In the genomic region with DNA sequence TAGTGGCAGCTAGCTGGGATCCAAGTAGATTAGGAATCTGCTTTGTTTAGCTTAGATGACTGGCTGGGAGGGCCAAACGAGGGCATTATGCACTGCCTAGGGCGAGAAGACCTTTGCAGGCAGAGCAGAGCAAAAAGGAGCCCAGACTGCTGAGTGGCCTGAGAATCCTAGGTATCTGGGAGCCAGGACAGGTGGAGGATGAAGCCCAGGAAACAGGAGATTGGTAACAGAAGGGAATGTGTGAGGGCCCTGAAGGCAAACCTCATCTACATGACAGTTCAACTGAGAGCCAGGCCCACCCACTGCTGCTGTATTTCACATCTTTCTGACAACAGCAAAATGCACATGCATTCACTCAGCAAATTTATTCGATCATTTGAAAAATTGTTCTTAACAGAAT, we compare ENCODE assay signal across 19 cellular contexts.
DNase-seq lines count a peak whose midpoint lies in the region; ATAC-seq, FAIRE-seq and TF ChIP-seq lines count a peak whose summit lies in the region.
"Had no signal": no experiment of that assay in that cellular context is flagged by ENCODE, and none has a peak within 500 bp of the region (broad histone marks: within the 10 kb centered on the region; RNA-seq: fewer than 3 reads in every experiment).

No MANE protein-coding gene starts in this region.

- H3K9ac ChIP-seq in HUES6 (ENCODE audit: low read length) (no peak overlapping the region), endodermal cell (ENCODE audit: extremely low read depth, low read length, poor library complexity, severe bottlenecking) (no peak overlapping the region), GM23248 (no peak overlapping the region)
- H3K9ac ChIP-seq: BLaER1 had no signal

- peaks cover 5% of the 10 kb centered on the region; the same call in 1 of the 3 replicates for H3K9me3 Mint-ChIP-seq in GM23338
- peaks cover 3% of the 10 kb centered on the region for H3K9me3 Mint-ChIP-seq in endodermal cell
- H3K9me3 Mint-ChIP-seq: HFFc6 had no signal

- H3K4me2 ChIP-seq in GM23338 = peak overlapping the region; percentile 56; the same call in 1 of the 2 replicates
- H3K4me2 ChIP-seq in GM23248 (ENCODE audit: unreplicated experiment) = no peak overlapping the region
- H3K4me2 ChIP-seq: BLaER1 had no signal

- no peak overlapping the region for H2AFZ ChIP-seq in GM23338
- no peak overlapping the region for H2AFZ ChIP-seq in GM23248

- H3K9me2 ChIP-seq in GM23338 (ENCODE audit: insufficient read depth) = no peaks in the 10 kb centered on the region
- H3K9me2 ChIP-seq in GM23248 (ENCODE audit: insufficient read depth) = no peaks in the 10 kb centered on the region

- 80% methylated on average over 1 to 3 of the region's 3 CpGs for WGBS in endodermal cell (ENCODE audit: insufficient coverage in 1 of 2, insufficient read length in 1 of 2), 2 experiments
- 44 to 46% methylated on average over 3 of the region's 3 CpGs for WGBS in GM23248 (ENCODE audit: low coverage in 1 of 2, low lambda C conversion rate in 2 of 2, missing lambda C conversion rate in 2 of 2), 2 experiments

- H3K4me3 Mint-ChIP-seq in GM23338 (no peak overlapping the region), endodermal cell (no peak overlapping the region)
- H3K4me3 Mint-ChIP-seq: CD4-positive, CD25-positive, alpha-beta regulatory T cell; HFFc6 had no signal

- H3K4me1 Mint-ChIP-seq in GM23338 (peaks cover 16% of the 10 kb centered on the region), endodermal cell (peaks cover 19% of the 10 kb centered on the region)
- H3K4me1 Mint-ChIP-seq: CD4-positive, CD25-positive, alpha-beta regulatory T cell had no signal

- ATAC-seq in GM23338 = peak; percentile 80
- ATAC-seq: GM12878 had no signal

- H3K27me3 Mint-ChIP-seq in GM23338 (ENCODE audit: insufficient read depth, low read depth, poor library complexity) (no peaks in the 10 kb centered on the region), endodermal cell (ENCODE audit: insufficient read depth) (no peaks in the 10 kb centered on the region)
- H3K27me3 Mint-ChIP-seq: CD4-positive, CD25-positive, alpha-beta regulatory T cell had no signal

- FAIRE-seq in GM12891 (lab: Jason Lieb, UNC) = no peak
- FAIRE-seq: GM12878, GM19239, HTR-8/SVneo had no signal

- H3K4me1 ChIP-seq in GM23338 (ENCODE audit: insufficient read depth) = peaks cover 10% of the 10 kb centered on the region
- H3K4me1 ChIP-seq in HUES6 (ENCODE audit: control insufficient read depth, insufficient read depth, low read length) = peaks cover 27% of the 10 kb centered on the region
- H3K4me1 ChIP-seq in endodermal cell (ENCODE audit: control insufficient read depth, insufficient read depth, low read length) = peaks cover under 1% of the 10 kb centered on the region
- no peaks in the 10 kb centered on the region for H3K4me1 ChIP-seq in GM23248 (ENCODE audit: insufficient read depth)

- H3K36me3 Mint-ChIP-seq in GM23338 (ENCODE audit: low read depth) (peaks cover 8% of the 10 kb centered on the region; the same call in 2 of the 3 replicates), endodermal cell (ENCODE audit: low read depth) (peaks cover 27% of the 10 kb centered on the region)
- H3K36me3 Mint-ChIP-seq: CD4-positive, CD25-positive, alpha-beta regulatory T cell had no signal

- H4K20me1 ChIP-seq in GM23338 (replicated peaks; ENCODE audit: insufficient read depth) (no peaks in the 10 kb centered on the region), GM23248 (ENCODE audit: insufficient read depth) (no peaks in the 10 kb centered on the region)
- H4K20me1 ChIP-seq: BLaER1 had no signal

- H3K4me3 ChIP-seq in GM23338 (no peak overlapping the region), HUES6 (ENCODE audit: low read depth, low read length) (no peak overlapping the region), endodermal cell (ENCODE audit: low read length) (no peak overlapping the region), GM23248 (no peak overlapping the region)
- H3K4me3 ChIP-seq: BLaER1, GM12878 had no signal

- 0 out of 2 replicates have a peak, but pooled peaks cover 6% of the 10 kb centered on the region for H3K9me3 ChIP-seq in HUES6 (ENCODE audit: control insufficient read depth, insufficient read depth, low read depth, low read length)
- peaks cover 16% of the 10 kb centered on the region for H3K9me3 ChIP-seq in endodermal cell (ENCODE audit: control insufficient read depth, low read length)
- no peaks in the 10 kb centered on the region for H3K9me3 ChIP-seq in GM23248 (ENCODE audit: low read depth)
- H3K9me3 ChIP-seq: BLaER1 had no signal

- in situ Hi-C loops in GM23248 (cut with MboI) = no loop called here

- no peaks in the 10 kb centered on the region for H3K79me2 ChIP-seq in GM23338 (replicated peaks; ENCODE audit: insufficient read depth)
- no peaks in the 10 kb centered on the region for H3K79me2 ChIP-seq in GM23248 (ENCODE audit: insufficient read depth)

- DNase-seq in GM23338 (ENCODE audit: low spot score) = peak; percentile 63
- peak; percentile 78 for DNase-seq in endodermal cell
- DNase-seq in iPS-NIHi7 (ENCODE audit: extremely low spot score) = peak; percentile 69
- no peak for DNase-seq in GM23248
- DNase-seq in CD1c-positive myeloid dendritic cell (ENCODE audit: extremely low spot score) = no peak
- no peak for DNase-seq in GM12891 (ENCODE audit: insufficient read length, low spot score)
- no peak for DNase-seq in UCSD-AML1 (lab: John Stamatoyannopoulos, UW; ENCODE audit: unreplicated experiment)
- DNase-seq: 8988T; AML-193; CD4-positive, CD25-positive, alpha-beta regulatory T cell; HCEC 1CT; HFFc6; IMR-90; KBM-7 had no signal

- 0 out of 2 replicates have a peak overlapping the region, but pooled peaks have one; percentile 63 for H3K27ac Mint-ChIP-seq in GM23338
- peak overlapping the region; percentile 26 for H3K27ac Mint-ChIP-seq in endodermal cell
- H3K27ac Mint-ChIP-seq: CD4-positive, CD25-positive, alpha-beta regulatory T cell; HFFc6 had no signal

- TF ChIP-seq CTCF in GM23338 (conservative IDR thresholded peaks at IDR 0.05; ENCODE audit: low read depth in 2 of 2) (no peak), endodermal cell (conservative IDR thresholded peaks at IDR 0.05) (no peak)

- H3K27me3 ChIP-seq in GM23338 (ENCODE audit: insufficient read depth) = no peaks in the 10 kb centered on the region
- no peaks in the 10 kb centered on the region for H3K27me3 ChIP-seq in HUES6 (ENCODE audit: control insufficient read depth, insufficient read depth, low read length)
- no peaks in the 10 kb centered on the region for H3K27me3 ChIP-seq in endodermal cell (ENCODE audit: control insufficient read depth, insufficient read depth, low read length, poor library complexity, severe bottlenecking)
- H3K27me3 ChIP-seq in GM23248 (replicated peaks; ENCODE audit: insufficient read depth) = no peaks in the 10 kb centered on the region
- H3K27me3 ChIP-seq: BLaER1 had no signal

- no peak for TF ChIP-seq POLR2A in GM12891 (IDR thresholded peaks at IDR 0.05; ENCODE audit: low read depth, low read length)

- H3K27ac ChIP-seq in GM23338 (ENCODE audit: low read depth) = peak overlapping the region; percentile 91
- H3K27ac ChIP-seq in HUES6 (ENCODE audit: low read depth, low read length) = peak overlapping the region; percentile 2; the same call in 1 of the 2 replicates
- no peak overlapping the region for H3K27ac ChIP-seq in endodermal cell (ENCODE audit: low read depth, low read length)
- no peak overlapping the region for H3K27ac ChIP-seq in GM23248
- H3K27ac ChIP-seq: BLaER1 had no signal

- H3F3A ChIP-seq in GM23338 (replicated peaks; ENCODE audit: low read depth) = no peaks in the 10 kb centered on the region
- H3F3A ChIP-seq in GM23248 (ENCODE audit: insufficient read depth) = no peaks in the 10 kb centered on the region

- no peaks in the 10 kb centered on the region for H3K36me3 ChIP-seq in GM23338 (ENCODE audit: insufficient read depth)
- peaks cover 5% of the 10 kb centered on the region; the same call in 1 of the 2 replicates for H3K36me3 ChIP-seq in HUES6 (ENCODE audit: control insufficient read depth, insufficient read depth, low read length)
- H3K36me3 ChIP-seq in endodermal cell (ENCODE audit: control insufficient read depth, insufficient read depth, low read length) = peaks cover 20% of the 10 kb centered on the region
- no peaks in the 10 kb centered on the region for H3K36me3 ChIP-seq in GM23248 (ENCODE audit: low read depth)
- H3K36me3 ChIP-seq: BLaER1 had no signal

TF ChIP-seq in GM23338, 12 proteins besides CTCF, POLR2A, EP300 and RAD21 (continues in another document):
- no peak for TF ChIP-seq EZH2 (IDR thresholded peaks at IDR 0.05; ENCODE audit: low read depth, unreplicated experiment)
- TF ChIP-seq ZNF114 (CRISPR knock-in tag; IDR thresholded peaks at IDR 0.05) = no peak

TF ChIP-seq in GM12891, 5 proteins besides CTCF, POLR2A, EP300 and RAD21:
- TF ChIP-seq TAF1 (IDR thresholded peaks at IDR 0.05; ENCODE audit: low read depth, low read length) (no peak), POU2F2 (IDR thresholded peaks at IDR 0.05; ENCODE audit: low read depth, low read length) (no peak), PAX5 (IDR thresholded peaks at IDR 0.05; ENCODE audit: insufficient read depth, low read length, severe bottlenecking) (no peak)

Comparison
In these comparisons a context has a peak if more than half of its experiments do, and no peak if none do; other contexts are left out.
1. DNase-seq: peak in GM23338 (single experiment), endodermal cell (single experiment) and iPS-NIHi7 (single experiment); none in GM23248 (single experiment), CD1c-positive myeloid dendritic cell (single experiment), GM12891 (single experiment) and UCSD-AML1 (single experiment).
2. H3K27ac ChIP-seq: peak in GM23338 (single experiment) and HUES6 (single experiment); none in endodermal cell (single experiment) and GM23248 (single experiment).